8 cellular contexts compared by ENCODE assay signal in genomic region chr2:88329815-88330603, GRCh38.
A peak's percentile ranks its signal among the peaks of the same experiment; 100 is the strongest.
DNase-seq lines count a peak whose midpoint lies in the region; ATAC-seq, FAIRE-seq and TF ChIP-seq lines count a peak whose summit lies in the region.

No MANE protein-coding gene starts in this region.

- peak; percentile 81 for FAIRE-seq in GM18507 (lab: Jason Lieb, UNC)

- H3K9me3 ChIP-seq in ascending aorta = no peaks in the 10 kb centered on the region
- H3K9me3 ChIP-seq in testis = no peaks in the 10 kb centered on the region

- H3K27me3 ChIP-seq in ascending aorta (no peaks in the 10 kb centered on the region), testis (no peaks in the 10 kb centered on the region)

- DNase-seq in GM18507 (ENCODE audit: extremely low spot score, insufficient read length, low read depth) = no peak
- peak; percentile 93 for DNase-seq in NCI-H146 (lab: John Stamatoyannopoulos, UW)
- DNase-seq in ascending aorta (ENCODE audit: low spot score in 2 of 2) = no peak
- DNase-seq in medulla oblongata (ENCODE audit: extremely low spot score) = no peak
- no peak for DNase-seq in testis
- DNase-seq in erythroblast (lab: John Stamatoyannopoulos, UW) = no peak

- intact Hi-C loops in ascending aorta (cut with DNase I) (no loop called here), testis (cut with DNase I; ENCODE audit: low total_unique reads) (no loop called here)

- TF ChIP-seq CTCF in ascending aorta (IDR thresholded peaks at IDR 0.05) (no peak), testis (IDR thresholded peaks at IDR 0.05) (no peak)

- H3K4me3 ChIP-seq in ascending aorta (no peak overlapping the region), testis (no peak overlapping the region)

- 67 to 72% methylated on average over 8 of the region's 8 CpGs for WGBS in testis, 2 donors

- TF ChIP-seq POLR2A in testis (IDR thresholded peaks at IDR 0.05) = no peak
- TF ChIP-seq POLR2A in erythroblast (IDR thresholded peaks at IDR 0.05; ENCODE audit: low read length) = no peak

- H3K36me3 ChIP-seq in ascending aorta (no peaks in the 10 kb centered on the region), testis (ENCODE audit: low read depth, missing control alignments) (no peaks in the 10 kb centered on the region)

- ATAC-seq in HG02588 (IDR thresholded peaks at IDR 0.05; ENCODE audit: unreplicated experiment) = peak; percentile 72
- peak; percentile 99 for ATAC-seq in esophagus mucosa

- H3K4me1 ChIP-seq in ascending aorta (no peaks in the 10 kb centered on the region), testis (no peaks in the 10 kb centered on the region)

- H3K27ac ChIP-seq in ascending aorta (no peak overlapping the region), testis (no peak overlapping the region)
